Comparison of ENCODE assay signal across 20 cellular contexts in genomic region chr2:234454433-234454832, GRCh38. TPM values are rescaled to one million over a fixed set of nuclear protein-coding genes. Genes with fewer than 3 reads are reported as not detected.
A peak's percentile ranks its signal among the peaks of the same experiment; 100 is the strongest.
DNase-seq lines count a peak whose midpoint lies in the region; ATAC-seq, FAIRE-seq and TF ChIP-seq lines count a peak whose summit lies in the region.
"Had no signal": no experiment of that assay in that cellular context is flagged by ENCODE, and none has a peak within 500 bp of the region (broad histone marks: within the 10 kb centered on the region; RNA-seq: fewer than 3 reads in every experiment).

No MANE protein-coding gene starts in this region.

- peak; percentile 58 for ATAC-seq in CD4-positive, alpha-beta T cell (ENCODE audit: poor library complexity)
- no peak for ATAC-seq in right lobe of liver
- ATAC-seq in HG03280 (IDR thresholded peaks at IDR 0.05; ENCODE audit: unreplicated experiment), result no peak
- ATAC-seq in body of pancreas, result no peak
- ATAC-seq: gastroesophageal sphincter, lower lobe of right lung had no signal

- H3K9me3 ChIP-seq in CD4-positive, alpha-beta T cell (ENCODE audit: control insufficient read depth, low read length), result no peaks in the 10 kb centered on the region
- H3K9me3 ChIP-seq in mononuclear cell (ENCODE audit: low read depth, low read length) (no peaks in the 10 kb centered on the region), right lobe of liver (no peaks in the 10 kb centered on the region), body of pancreas (no peaks in the 10 kb centered on the region)
- H3K9me3 ChIP-seq: lower lobe of right lung had no signal

- no peak for TF ChIP-seq CTCF in CD4-positive, alpha-beta T cell (IDR thresholded peaks at IDR 0.05)
- TF ChIP-seq CTCF in right lobe of liver (IDR thresholded peaks at IDR 0.05) (no peak), body of pancreas (IDR thresholded peaks at IDR 0.05) (no peak)

- H3K27ac ChIP-seq in CD4-positive, alpha-beta T cell (ENCODE audit: low read depth, low read length), result peak overlapping the region; percentile 93
- H3K27ac ChIP-seq in right lobe of liver (no peak overlapping the region), body of pancreas (no peak overlapping the region)
- H3K27ac ChIP-seq: gastroesophageal sphincter, KMS-11, lower lobe of right lung, right atrium auricular region had no signal

- H3K4me1 ChIP-seq in mononuclear cell (ENCODE audit: insufficient read depth, low read length), result peaks cover 28% of the 10 kb centered on the region
- H3K4me1 ChIP-seq in right lobe of liver, result no peaks in the 10 kb centered on the region
- no peaks in the 10 kb centered on the region for H3K4me1 ChIP-seq in body of pancreas
- H3K4me1 ChIP-seq: gastroesophageal sphincter, right atrium auricular region had no signal

- TF ChIP-seq POLR2A in right lobe of liver (IDR thresholded peaks at IDR 0.05) (no peak), body of pancreas (IDR thresholded peaks at IDR 0.05) (no peak)

- H3K9me3 Mint-ChIP-seq in CD4-positive, alpha-beta T cell, result peaks cover 5% of the 10 kb centered on the region
- peaks cover 27% of the 10 kb centered on the region for H3K9me3 Mint-ChIP-seq in activated CD4-positive, alpha-beta memory T cell treated with anti-CD3 and anti-CD28 coated beads, Interleukin-2, amount 10 ng/mL, durations not matched to agents 7 days and 5 days

- intact Hi-C loops in CD4-positive, alpha-beta T cell (cut with DNase I, micrococcal nuclease), result loop anchor here (1.0 to 5.0 kb wide), 4 partner anchors 8 to 164 kb away; no protein-coding TSS in a partner anchor
- intact Hi-C loops in right lobe of liver (cut with DNase I), result no loop called here
- intact Hi-C loops in body of pancreas (cut with DNase I), result no loop called here

- peak in 1 of 10 experiments; percentile 20 for DNase-seq in CD4-positive, alpha-beta T cell
- DNase-seq in GM18507 (ENCODE audit: extremely low spot score, insufficient read length, low read depth) (no peak), right lobe of liver (no peak), body of pancreas (no peak), NCI-H146 treated with DMSO at 0.1 percent for 48 hours (lab: John Stamatoyannopoulos, UW; ENCODE audit: unreplicated experiment) (no peak)
- no peak for DNase-seq in activated CD4-positive, alpha-beta memory T cell treated with anti-CD3 and anti-CD28 coated beads, Interleukin-2, amount 10 ng/mL, durations not matched to agents 7 days and 5 days
- DNase-seq: AML-193; H7; lower lobe of right lung; NCI-H1417 treated with DMSO at 0.1 percent for 48 hours; SIG-M5; stimulated activated CD4-positive, alpha-beta T cell treated with anti-CD3 and anti-CD28 coated beads, Interleukin-2, amount 100 ng/mL, for 24 hours; stimulated activated CD8-positive, alpha-beta memory T cell treated with anti-CD3 and anti-CD28 coated beads, Interleukin-4, amount 100 ng/mL, for 48 hours had no signal

- H3K27ac Mint-ChIP-seq in CD4-positive, alpha-beta T cell, result peak overlapping the region; percentile 92
- H3K27ac Mint-ChIP-seq in activated CD4-positive, alpha-beta memory T cell treated with anti-CD3 and anti-CD28 coated beads, Interleukin-2, amount 10 ng/mL, durations not matched to agents 7 days and 5 days, result peak overlapping the region; percentile 81

- CTCF ChIA-PET in CD4-positive, alpha-beta T cell (lab: Charles Lee), result interaction anchor here (1.0 to 1.9 kb wide), 8 partner anchors 29 to 166 kb away, joined by 3 to 7 read pairs (median 4); partner anchors contain the start of gene ARL4C
- CTCF ChIA-PET in activated CD4-positive, alpha-beta memory T cell treated with anti-CD3 and anti-CD28 coated beads, Interleukin-2, amount 10 ng/mL, durations not matched to agents 7 days and 5 days (lab: Charles Lee), result interaction anchor here (1.2 to 9.9 kb wide), 9 partner anchors 10 to 164 kb away, joined by 3 to 79 read pairs (median 6); partner anchors contain the start of gene ARL4C

- peaks cover 50% of the 10 kb centered on the region for H3K36me3 Mint-ChIP-seq in CD4-positive, alpha-beta T cell (ENCODE audit: low read depth)
- H3K36me3 Mint-ChIP-seq in activated CD4-positive, alpha-beta memory T cell treated with anti-CD3 and anti-CD28 coated beads, Interleukin-2, amount 10 ng/mL, durations not matched to agents 7 days and 5 days (ENCODE audit: low read depth), result peaks cover 72% of the 10 kb centered on the region

- FAIRE-seq in GM18507 (lab: Jason Lieb, UNC), result peak; percentile 39
- FAIRE-seq: colon, urothelium cell line had no signal

- H3K27me3 ChIP-seq in CD4-positive, alpha-beta T cell (ENCODE audit: control insufficient read depth, insufficient read depth, low read length), result no peaks in the 10 kb centered on the region
- H3K27me3 ChIP-seq in mononuclear cell (ENCODE audit: insufficient read depth, low read length) (no peaks in the 10 kb centered on the region), right lobe of liver (no peaks in the 10 kb centered on the region), body of pancreas (no peaks in the 10 kb centered on the region)
- H3K27me3 ChIP-seq: gastroesophageal sphincter, right atrium auricular region had no signal

- POLR2A ChIA-PET in CD4-positive, alpha-beta T cell (lab: Charles Lee), result interaction anchor here (0.6 to 12.5 kb wide), 27 partner anchors 8 to 464 kb away, joined by 3 to 376 read pairs (median 8); partner anchors contain the start of genes ARL4C and SPP2
- POLR2A ChIA-PET in activated CD4-positive, alpha-beta memory T cell treated with anti-CD3 and anti-CD28 coated beads, Interleukin-2, amount 10 ng/mL, durations not matched to agents 7 days and 5 days (lab: Charles Lee), result interaction anchor here (0.7 to 17.4 kb wide), 17 partner anchors 9 to 163 kb away, joined by 3 to 410 read pairs (median 14); partner anchors contain the start of gene ARL4C

- H3K4me3 Mint-ChIP-seq in CD4-positive, alpha-beta T cell, result peak overlapping the region; percentile 89
- H3K4me3 Mint-ChIP-seq in activated CD4-positive, alpha-beta memory T cell treated with anti-CD3 and anti-CD28 coated beads, Interleukin-2, amount 10 ng/mL, durations not matched to agents 7 days and 5 days, result peak overlapping the region; percentile 72

- H3K4me3 ChIP-seq in mononuclear cell (ENCODE audit: low read length) (peak overlapping the region; percentile 44), right lobe of liver (no peak overlapping the region), body of pancreas (no peak overlapping the region)
- H3K4me3 ChIP-seq: gastroesophageal sphincter, lower lobe of right lung, right atrium auricular region had no signal

- WGBS in right lobe of liver (ENCODE audit: insufficient coverage, low coverage, low lambda C conversion rate, missing lambda C conversion rate), result 40% methylated on average over 4 of the region's 4 CpGs
- 57 to 86% methylated on average over 4 of the region's 4 CpGs for WGBS in body of pancreas, 2 donors

- H3K27me3 Mint-ChIP-seq in CD4-positive, alpha-beta T cell, result peaks cover 5% of the 10 kb centered on the region
- H3K27me3 Mint-ChIP-seq in activated CD4-positive, alpha-beta memory T cell treated with anti-CD3 and anti-CD28 coated beads, Interleukin-2, amount 10 ng/mL, durations not matched to agents 7 days and 5 days, result no peaks in the 10 kb centered on the region

- H3K4me1 Mint-ChIP-seq in CD4-positive, alpha-beta T cell (ENCODE audit: low read depth), result peaks cover 90% of the 10 kb centered on the region
- H3K4me1 Mint-ChIP-seq in activated CD4-positive, alpha-beta memory T cell treated with anti-CD3 and anti-CD28 coated beads, Interleukin-2, amount 10 ng/mL, durations not matched to agents 7 days and 5 days, result peaks cover 79% of the 10 kb centered on the region

- H3K36me3 ChIP-seq in right lobe of liver (no peaks in the 10 kb centered on the region), body of pancreas (replicated peaks in 1 of 2; ENCODE audit: insufficient read depth in 1 of 2, low read depth in 2 of 2) (no peaks in the 10 kb centered on the region)
- H3K36me3 ChIP-seq: gastroesophageal sphincter, lower lobe of right lung, right atrium auricular region had no signal

RNA-seq across cellular contexts. Expression of gene ARL4C, which starts 42.4 kb away (rescaled TPM):
- 100 to 1,000 TPM; 469 to 471 TPM for total RNA-seq in CD4-positive, alpha-beta T cell
- 100 to 1,000 TPM; 445 to 449 TPM for total RNA-seq in activated CD4-positive, alpha-beta memory T cell treated with anti-CD3 and anti-CD28 coated beads, Interleukin-2, amount 10 ng/mL, durations not matched to agents 7 days and 5 days
- 144 TPM for total RNA-seq in mononuclear cell
- total RNA-seq in right lobe of liver, result 1 to 10 TPM; 1.4 to 9.4 (median 2.5) TPM
- total RNA-seq in body of pancreas, result 1 to 10 TPM; 6.6 to 7.8 TPM

Comparison
In these comparisons a context has a peak if more than half of its experiments do, and no peak if none do; other contexts are left out.
1. RNA of gene ARL4C, which starts 42.4 kb away (total RNA-seq): 469 to 471 TPM in CD4-positive, alpha-beta T cell, 445 to 449 TPM in activated CD4-positive, alpha-beta memory T cell treated with anti-CD3 and anti-CD28 coated beads, Interleukin-2, amount 10 ng/mL, durations not matched to agents 7 days and 5 days and 144 TPM in mononuclear cell (single experiment); 6.6 to 7.8 TPM in body of pancreas and 1.4 to 9.4 TPM in right lobe of liver; every median in the first group is over 10 times any median in the second.
2. intact Hi-C loops: an anchor here in CD4-positive, alpha-beta T cell (1.0 to 5.0 kb wide); none called in right lobe of liver and body of pancreas.